ENCODE assay signal across 8 cellular contexts in the genomic region with DNA sequence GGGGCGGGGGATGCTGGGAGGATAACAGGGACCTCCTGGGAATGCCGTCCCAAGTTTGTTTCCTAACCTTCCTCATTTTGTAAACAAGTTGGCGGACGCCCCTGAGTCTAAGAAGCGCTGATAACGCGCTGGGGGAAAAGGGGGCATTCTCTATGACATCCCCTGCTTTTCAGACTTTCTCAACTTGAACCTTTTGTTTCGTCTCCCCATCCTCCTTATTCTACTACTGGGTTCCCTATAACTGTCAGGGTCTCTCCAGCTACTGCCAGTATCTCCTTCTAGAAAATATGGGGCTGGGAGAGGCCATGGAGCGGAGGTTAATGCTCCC. TPM values are rescaled to one million over a fixed set of nuclear protein-coding genes. Genes with fewer than 3 reads are reported as not detected.
DNase-seq lines count a peak whose midpoint lies in the region; TF ChIP-seq lines count a peak whose summit lies in the region.

No MANE protein-coding gene starts in this region.

- H3K4me1 ChIP-seq in sigmoid colon = peaks cover 3 to 23% (median 15%) of the 10 kb centered on the region in 4 donors

- no peak for TF ChIP-seq CTCF in GM12875 (IDR thresholded peaks at IDR 0.05; ENCODE audit: borderline replicate concordance, insufficient read depth, low read depth, low read length)
- no peak for TF ChIP-seq CTCF in WERI-Rb-1 (IDR thresholded peaks at IDR 0.05; ENCODE audit: low read depth, low read length)
- TF ChIP-seq CTCF in foreskin fibroblast (IDR thresholded peaks at IDR 0.05; ENCODE audit: low read depth, low read length) = no peak
- TF ChIP-seq CTCF in sigmoid colon (IDR thresholded peaks at IDR 0.05) = no peak
- TF ChIP-seq CTCF in GM10266 (IDR thresholded peaks at IDR 0.05; ENCODE audit: control insufficient read depth, insufficient read depth, low read depth, missing control alignments) = no peak

- intact Hi-C loops in sigmoid colon (cut with DNase I) = loop anchor here (2.0 to 10.0 kb wide), 5 partner anchors 33 to 684 kb away; a partner anchor contains a TSS

- H3K27me3 ChIP-seq in WERI-Rb-1 (ENCODE audit: insufficient read depth, low read depth, severe bottlenecking) = no peaks in the 10 kb centered on the region
- no peaks in the 10 kb centered on the region for H3K27me3 ChIP-seq in sigmoid colon

- H3K9me3 ChIP-seq in WERI-Rb-1 (ENCODE audit: severe bottlenecking) (no peaks in the 10 kb centered on the region), sigmoid colon (no peaks in the 10 kb centered on the region)

- WGBS in sigmoid colon, 2 donors = 11 to 20% methylated on average over 9 of the region's 9 CpGs

- no peak for TF ChIP-seq POLR2A in sigmoid colon (IDR thresholded peaks at IDR 0.05)

- DNase-seq in WERI-Rb-1 (no peak), foreskin fibroblast (peak in 1 of 2 donors; percentile 24), sigmoid colon (no peak), COR-L47 (lab: John Stamatoyannopoulos, UW) (no peak), GM10266 (ENCODE audit: extremely low spot score) (no peak), H4 (ENCODE audit: low spot score) (no peak), middle frontal gyrus (ENCODE audit: extremely low spot score, low spot score) (no peak)

- H3K27ac ChIP-seq in WERI-Rb-1 (peak overlapping the region; percentile 90), sigmoid colon (peak overlapping the region; percentile 76 to 82 (median 77))

- TF ChIP-seq EP300 in sigmoid colon (IDR thresholded peaks at IDR 0.05) = no peak

- H3K36me3 ChIP-seq in WERI-Rb-1 (peaks cover 8% of the 10 kb centered on the region), sigmoid colon (peaks cover 0 to 17% (median 1%) of the 10 kb centered on the region in 4 donors)

- H3K4me3 ChIP-seq in GM12875 (ENCODE audit: low read depth, low read length) = peak overlapping the region; percentile 55
- peak overlapping the region; percentile 63 for H3K4me3 ChIP-seq in WERI-Rb-1 (ENCODE audit: low read depth, low read length)
- peak overlapping the region; percentile 61 to 62 for H3K4me3 ChIP-seq in foreskin fibroblast (ENCODE audit: low read depth in 1 of 2, low read length in 2 of 2)
- H3K4me3 ChIP-seq in sigmoid colon = peak overlapping the region; percentile 62 to 98 (median 78)

RNA-seq across cellular contexts. Expression of a gene that starts 0.7 kb away (rescaled TPM):
- total RNA-seq in sigmoid colon = 1 to 10 TPM; 3.7 to 5.3 (median 4.8) TPM
- polyA plus RNA-seq in sigmoid colon = 1 to 10 TPM; 1.7 to 3.0 (median 2.3) TPM
- 3.5 and 3.8 TPM in 2 replicates for total RNA-seq in H4 (2014; rRNA removed; shearing (Covaris generic))

RNA-seq across cellular contexts. Expression of a gene that starts 26.8 kb away (rescaled TPM):
- total RNA-seq in sigmoid colon = not detected
- under 1 TPM in 2 of 3 donors, not detected in 1; 0.46 to 0.52 TPM for polyA plus RNA-seq in sigmoid colon
- not detected in 2 replicates for total RNA-seq in H4 (2014; rRNA removed; shearing (Covaris generic))
